19 cellular contexts compared by ENCODE assay signal in genomic region chr12:89206375-89206774, GRCh38.
DNase-seq lines count a peak whose midpoint lies in the region; ATAC-seq, FAIRE-seq and TF ChIP-seq lines count a peak whose summit lies in the region.
"Had no signal": no experiment of that assay in that cellular context is flagged by ENCODE, and none has a peak within 500 bp of the region (broad histone marks: within the 10 kb centered on the region; RNA-seq: fewer than 3 reads in every experiment).

No MANE protein-coding gene starts in this region.

- no peak overlapping the region for H2BK20ac ChIP-seq in H1 (ENCODE audit: low read length)

- H3K4me1 ChIP-seq in cardiac muscle cell (ENCODE audit: low read depth) (peaks cover 26% of the 10 kb centered on the region), H1 (replicated peaks in 1 of 4; ENCODE audit: control insufficient read depth in 3 of 4, insufficient read depth in 4 of 4, low read length in 3 of 4) (no peaks in the 10 kb centered on the region)
- no peaks in the 10 kb centered on the region for H3K4me1 ChIP-seq in CD8-positive, alpha-beta T cell (ENCODE audit: insufficient read depth, low read length)
- H3K4me1 ChIP-seq: Peyer's patch had no signal

- H3K36me3 ChIP-seq in cardiac muscle cell = no peaks in the 10 kb centered on the region
- H3K36me3 ChIP-seq in H1 (ENCODE audit: control insufficient read depth in 2 of 4, insufficient read depth in 4 of 4, low read length in 3 of 4) = no peaks in the 10 kb centered on the region
- H3K36me3 ChIP-seq in CD8-positive, alpha-beta T cell (ENCODE audit: insufficient read depth, low read length) = no peaks in the 10 kb centered on the region
- H3K36me3 ChIP-seq: Peyer's patch had no signal

- no peak overlapping the region for H3K4me3 Mint-ChIP-seq in CD8-positive, alpha-beta T cell

- peak overlapping the region; percentile 61 for H3K27ac ChIP-seq in cardiac muscle cell
- no peak overlapping the region; the same call in 1 of the 2 replicates for H3K27ac ChIP-seq in H1 (ENCODE audit: low read depth, low read length)
- H3K27ac ChIP-seq in CD8-positive, alpha-beta T cell (ENCODE audit: low read depth, low read length) = no peak overlapping the region
- H3K27ac ChIP-seq: GM23248 had no signal

- no peak for DNase-seq in cardiac muscle cell (ENCODE audit: low read depth in 1 of 2, low spot score in 1 of 2)
- DNase-seq in left cardiac atrium = no peak
- peak; percentile 57 for DNase-seq in NB4 (ENCODE audit: low read depth)
- DNase-seq in H1 (ENCODE audit: low read depth in 1 of 2, low spot score in 2 of 2) = no peak
- DNase-seq in pons (ENCODE audit: low spot score) = peak; percentile 32
- no peak for DNase-seq in CD8-positive, alpha-beta T cell
- no peak for DNase-seq in mucosa of gallbladder (ENCODE audit: low spot score)
- DNase-seq: DMS79, GM23248, NCI-H1048, NCI-H1436, NCI-H1930, NCI-H345, NCI-H524 treated with DMSO at 0.1 percent for 48 hours, Peyer's patch, Right ventricle myocardium superior had no signal

- no peaks in the 10 kb centered on the region for H3K79me2 ChIP-seq in H1 (ENCODE audit: control insufficient read depth in 1 of 2, insufficient read depth in 2 of 2, low read length in 2 of 2)

- H3K4me3 ChIP-seq in cardiac muscle cell (no peak overlapping the region), NB4 (ENCODE audit: low read depth, low read length) (no peak overlapping the region), H1 (ENCODE audit: extremely low read depth in 1 of 4, insufficient read depth in 2 of 4, low read depth in 3 of 4, low read length in 4 of 4) (no peak overlapping the region)
- no peak overlapping the region for H3K4me3 ChIP-seq in CD8-positive, alpha-beta T cell (ENCODE audit: low read depth, low read length)
- H3K4me3 ChIP-seq: GM23248, Peyer's patch had no signal

- no peaks in the 10 kb centered on the region for H3K23me2 ChIP-seq in H1 (ENCODE audit: low read depth, low read length)

- no peak overlapping the region for H3K18ac ChIP-seq in H1 (ENCODE audit: extremely low read depth, low read length)

- H3K27me3 Mint-ChIP-seq in CD8-positive, alpha-beta T cell (ENCODE audit: low read depth) = peaks cover 3% of the 10 kb centered on the region

- no peaks in the 10 kb centered on the region for H3K27me3 ChIP-seq in cardiac muscle cell
- no peaks in the 10 kb centered on the region for H3K27me3 ChIP-seq in H1 (replicated peaks in 1 of 4; ENCODE audit: control insufficient read depth in 3 of 4, extremely low read depth in 1 of 4, insufficient read depth in 3 of 4, low read length in 3 of 4)
- no peaks in the 10 kb centered on the region for H3K27me3 ChIP-seq in CD8-positive, alpha-beta T cell (ENCODE audit: insufficient read depth, low read length)
- H3K27me3 ChIP-seq: Peyer's patch had no signal

- H3K56ac ChIP-seq in H1 (replicated peaks; ENCODE audit: insufficient read length, low read depth, low read length) = no peak overlapping the region

- no peaks in the 10 kb centered on the region for H3K9me3 ChIP-seq in cardiac muscle cell (ENCODE audit: low read depth)
- H3K9me3 ChIP-seq in H1 (ENCODE audit: insufficient read depth in 2 of 2, low read depth in 1 of 2, low read length in 1 of 2) = no peaks in the 10 kb centered on the region
- H3K9me3 ChIP-seq in CD8-positive, alpha-beta T cell (ENCODE audit: low read length) = no peaks in the 10 kb centered on the region
- H3K9me3 ChIP-seq: Peyer's patch had no signal

- TF ChIP-seq EP300 in H1 (IDR thresholded peaks at IDR 0.05; ENCODE audit: borderline replicate concordance in 1 of 2, low read depth in 2 of 2, low read length in 2 of 2) = no peak

- no peak overlapping the region for H4K8ac ChIP-seq in H1 (ENCODE audit: extremely low read depth, insufficient read depth, low read length)

- H3K4me2 ChIP-seq in H1 (ENCODE audit: insufficient read depth in 1 of 2, low read depth in 2 of 2, low read length in 2 of 2) = no peak overlapping the region

- H3K36me3 Mint-ChIP-seq in CD8-positive, alpha-beta T cell = no peaks in the 10 kb centered on the region

- TF ChIP-seq POLR2A in NB4 (IDR thresholded peaks at IDR 0.05; ENCODE audit: extremely low read depth, insufficient read length) = no peak
- TF ChIP-seq POLR2A in H1 (IDR thresholded peaks at IDR 0.05; ENCODE audit: control extremely low read depth in 1 of 2, low read depth in 2 of 2, low read length in 2 of 2) = no peak

- H3K4ac ChIP-seq in H1 (replicated peaks; ENCODE audit: insufficient read length, low read depth, low read length) = no peak overlapping the region

- TF ChIP-seq CTCF in cardiac muscle cell (IDR thresholded peaks at IDR 0.05; ENCODE audit: low read depth, low read length) (no peak), NB4 (IDR thresholded peaks at IDR 0.05; ENCODE audit: low read depth, low read length) (no peak), H1 (IDR thresholded peaks at IDR 0.05; ENCODE audit: control extremely low read depth in 1 of 3, insufficient read depth in 1 of 3, low read depth in 1 of 3, low read length in 3 of 3) (no peak)
- TF ChIP-seq CTCF in CD8-positive, alpha-beta T cell (IDR thresholded peaks at IDR 0.05) = no peak

- CTCF ChIA-PET in H1 (lab: Charles Lee; ENCODE audit: partially characterized antibody) = interaction anchor here (0.7 to 0.8 kb wide), 2 partner anchors 55 to 76 kb away, joined by 3 read pairs; no protein-coding TSS in a partner anchor
- CTCF ChIA-PET in CD8-positive, alpha-beta T cell (lab: Charles Lee) = no interaction called here

- H4K5ac ChIP-seq in H1 (ENCODE audit: insufficient read length, low read depth, low read length) = no peak overlapping the region

- no peak overlapping the region for H2BK5ac ChIP-seq in H1 (ENCODE audit: low read depth, low read length)

- no peak overlapping the region for H2BK15ac ChIP-seq in H1 (ENCODE audit: low read length)

- H3K14ac ChIP-seq in H1 (ENCODE audit: insufficient read length) = no peak overlapping the region

- H4K20me1 ChIP-seq in H1 (replicated peaks in 1 of 2; ENCODE audit: control insufficient read depth in 1 of 2, insufficient read depth in 2 of 2, low read length in 2 of 2) = no peaks in the 10 kb centered on the region

- H3K23ac ChIP-seq in H1 (ENCODE audit: insufficient read length) = no peak overlapping the region

- no peak overlapping the region for H2BK120ac ChIP-seq in H1 (replicated peaks; ENCODE audit: low read depth, low read length)

- ATAC-seq in left cardiac atrium (no peak), HG03135 (IDR thresholded peaks at IDR 0.05; ENCODE audit: unreplicated experiment) (no peak)
- no peak for ATAC-seq in CD8-positive, alpha-beta T cell
- ATAC-seq: HCT116 had no signal

- TF ChIP-seq RAD21 in H1 (IDR thresholded peaks at IDR 0.05 in 1 of 2, conservative IDR thresholded peaks at IDR 0.05 in 1 of 2; ENCODE audit: low read depth in 2 of 2, low read length in 2 of 2) = no peak

- no peak overlapping the region for H2AK5ac ChIP-seq in H1 (ENCODE audit: low read depth, low read length)

- intact Hi-C loops in left cardiac atrium (cut with DNase I) = no loop called here
- intact Hi-C loops in CD8-positive, alpha-beta T cell (cut with DNase I, micrococcal nuclease) = no loop called here

- H2AFZ ChIP-seq in H1 (ENCODE audit: low read length) = peak overlapping the region; percentile 87; the same call in 1 of the 2 replicates
- H2AFZ ChIP-seq: GM23248 had no signal

- no peak overlapping the region for H3K27ac Mint-ChIP-seq in CD8-positive, alpha-beta T cell

- no peak overlapping the region for H4K91ac ChIP-seq in H1 (replicated peaks; ENCODE audit: insufficient read length, low read length)

- FAIRE-seq in H1 (lab: Jason Lieb, UNC) = no peak
- FAIRE-seq: D721Med had no signal

- H3K79me1 ChIP-seq in H1 (ENCODE audit: low read depth, low read length) = no peaks in the 10 kb centered on the region

- WGBS in H1 (ENCODE audit: extremely low coverage in 1 of 2, insufficient coverage in 1 of 2, insufficient read length in 1 of 2, insufficient replicate concordance in 2 of 2, low coverage in 1 of 2, low lambda C conversion rate in 2 of 2, missing lambda C conversion rate in 1 of 2), 2 experiments = 95% methylated on average over 1 of the region's 1 CpG; no CpG with 5 or more reads in 1 of the 2 experiments

- POLR2A ChIA-PET in H1 (lab: Charles Lee; ENCODE audit: partially characterized antibody) = interaction anchor here (1.2 kb wide), 1 partner anchor 143 kb away, joined by 3 read pairs; no protein-coding TSS in a partner anchor
- POLR2A ChIA-PET in CD8-positive, alpha-beta T cell (lab: Charles Lee) = no interaction called here

- no peaks in the 10 kb centered on the region for H3K9me3 Mint-ChIP-seq in CD8-positive, alpha-beta T cell

- peaks cover 4% of the 10 kb centered on the region for H3K4me1 Mint-ChIP-seq in CD8-positive, alpha-beta T cell (ENCODE audit: low read depth)

- no peak overlapping the region for H2BK12ac ChIP-seq in H1 (ENCODE audit: low read depth, low read length)

- no peak overlapping the region for H3K9ac ChIP-seq in H1 (replicated peaks in 1 of 4; ENCODE audit: extremely low read depth in 1 of 4, low read depth in 3 of 4, low read length in 3 of 4)
- H3K9ac ChIP-seq: GM23248 had no signal

TF ChIP-seq in H1, 55 proteins besides CTCF, POLR2A, EP300 and RAD21:
- TF ChIP-seq HDAC2 (IDR thresholded peaks at IDR 0.05; ENCODE audit: borderline replicate concordance in 1 of 2, low read depth in 2 of 2, low read length in 2 of 2) (no peak), GTF2F1 (IDR thresholded peaks at IDR 0.05; ENCODE audit: borderline replicate concordance, low read depth, low read length) (no peak), POU5F1 (IDR thresholded peaks at IDR 0.05; ENCODE audit: low read depth, low read length) (no peak), EZH2 (IDR thresholded peaks at IDR 0.05; ENCODE audit: low read depth, low read length, severe bottlenecking) (no peak), HDAC6 (IDR thresholded peaks at IDR 0.05; ENCODE audit: low read depth, low read length) (no peak), CBX8 (IDR thresholded peaks at IDR 0.05; ENCODE audit: borderline replicate concordance, low read depth, low read length) (no peak), SP4 (IDR thresholded peaks at IDR 0.05; ENCODE audit: low read length) (no peak), SAP30 (IDR thresholded peaks at IDR 0.05; ENCODE audit: insufficient read depth, insufficient replicate concordance, low read length) (no peak), JUND (IDR thresholded peaks at IDR 0.05; ENCODE audit: low read length) (no peak), BCL11A (IDR thresholded peaks at IDR 0.05; ENCODE audit: low read depth in 2 of 2, low read length in 2 of 2) (no peak), KDM1A (IDR thresholded peaks at IDR 0.05; ENCODE audit: borderline replicate concordance, low read length) (no peak), BACH1 (IDR thresholded peaks at IDR 0.05; ENCODE audit: low read length) (no peak), SIX5 (IDR thresholded peaks at IDR 0.05; ENCODE audit: low read depth, low read length) (no peak), POLR2AphosphoS5 (IDR thresholded peaks at IDR 0.05; ENCODE audit: low read depth, low read length) (no peak)
- TF ChIP-seq, protein P1, sequence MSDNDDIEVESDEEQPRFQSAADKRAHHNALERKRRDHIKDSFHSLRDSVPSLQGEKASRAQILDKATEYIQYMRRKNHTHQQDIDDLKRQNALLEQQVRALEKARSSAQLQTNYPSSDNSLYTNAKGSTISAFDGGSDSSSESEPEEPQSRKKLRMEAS (IDR thresholded peaks at IDR 0.05) = no peak

Comparison
In these comparisons a context has a peak if more than half of its experiments do, and no peak if none do; other contexts are left out.
1. DNase-seq: peak in NB4 (single experiment) and pons (single experiment); none in cardiac muscle cell (0 of 2), left cardiac atrium (single experiment), H1 (0 of 2), CD8-positive, alpha-beta T cell (0 of 7) and mucosa of gallbladder (single experiment).